ENCODE assay signal across 17 cellular contexts in the genomic region with DNA sequence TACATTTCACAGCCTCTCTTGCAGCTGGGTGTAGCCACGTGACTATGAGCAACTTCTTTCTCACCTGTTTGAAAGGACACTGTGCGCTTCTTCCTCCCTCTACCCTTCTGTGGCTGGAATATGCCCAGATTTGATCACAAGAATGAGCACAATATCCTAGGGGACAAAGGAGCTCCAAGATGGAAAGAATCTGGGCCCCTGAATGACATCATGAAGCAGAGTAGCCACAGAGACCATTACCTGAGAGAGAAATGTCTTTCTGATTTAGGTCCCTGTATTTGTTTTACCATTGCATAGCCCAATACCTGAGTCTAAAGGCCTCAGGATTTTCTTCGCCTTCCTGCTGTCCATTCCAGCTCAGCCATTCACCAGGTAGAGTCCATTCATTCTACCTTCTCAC. TPM values are rescaled to one million over a fixed set of nuclear protein-coding genes. Genes with fewer than 3 reads are reported as not detected.
A peak's percentile ranks its signal among the peaks of the same experiment; 100 is the strongest.
DNase-seq lines count a peak whose midpoint lies in the region; TF ChIP-seq lines count a peak whose summit lies in the region.
"Had no signal": no experiment of that assay in that cellular context is flagged by ENCODE, and none has a peak within 500 bp of the region (broad histone marks: within the 10 kb centered on the region; RNA-seq: fewer than 3 reads in every experiment).

No MANE protein-coding gene starts in this region.

- no peak overlapping the region for H3K27ac ChIP-seq in HEK293 (ENCODE audit: extremely low read depth, low read depth, low read length)
- H3K27ac ChIP-seq: BLaER1 treated with 17β-estradiol and CSF1 and Interleukin-3, amounts not matched to agents 10 nM and 100 nM; C4-2B had no signal

- H3K4me3 ChIP-seq in HEK293 (ENCODE audit: low read depth, low read length): no peak overlapping the region
- H3K4me3 ChIP-seq: BLaER1 treated with 17β-estradiol and CSF1 and Interleukin-3, amounts not matched to agents 10 nM and 100 nM had no signal

- H3K4me3 Mint-ChIP-seq in endothelial cell (ENCODE audit: unreplicated experiment): peak overlapping the region; percentile 5
- no peak overlapping the region for H3K4me3 Mint-ChIP-seq in progenitor cell of endocrine pancreas (ENCODE audit: low read depth)
- H3K4me3 Mint-ChIP-seq: B cell; CD4-positive, alpha-beta T cell; CD8-positive, alpha-beta T cell had no signal

- no peaks in the 10 kb centered on the region for H3K4me1 ChIP-seq in HEK293 (ENCODE audit: control insufficient read depth, insufficient read depth, low read length)
- H3K4me1 ChIP-seq: Caco-2 had no signal

- DNase-seq in endothelial cell (ENCODE audit: low spot score) (no peak), progenitor cell of endocrine pancreas (ENCODE audit: low spot score, unreplicated experiment) (no peak), LoVo (ENCODE audit: low spot score) (no peak), NCI-H187 treated with DMSO at 0.1 percent for 48 hours (lab: John Stamatoyannopoulos, UW) (no peak)
- DNase-seq: 8988T; AML-193; Caco-2; Calu3; CD4-positive, alpha-beta T cell; CD8-positive, alpha-beta T cell; DMS79 treated with DMSO at 0.1 percent for 48 hours; GF-D8 had no signal

- H3K9me3 ChIP-seq in HEK293 (ENCODE audit: control insufficient read depth, insufficient read depth, low read depth, low read length): no peaks in the 10 kb centered on the region
- H3K9me3 ChIP-seq: Caco-2 had no signal

- no peaks in the 10 kb centered on the region for H3K36me3 ChIP-seq in HEK293 (ENCODE audit: control insufficient read depth in 2 of 2, insufficient read depth in 1 of 2, low read length in 2 of 2)
- H3K36me3 ChIP-seq: BLaER1 treated with 17β-estradiol and CSF1 and Interleukin-3, amounts not matched to agents 10 nM and 100 nM had no signal

- TF ChIP-seq RAD21 in Ishikawa (IDR thresholded peaks at IDR 0.05; ENCODE audit: low read depth): no peak

- H3K36me3 Mint-ChIP-seq in endothelial cell (ENCODE audit: low read depth, unreplicated experiment): peaks cover 7% of the 10 kb centered on the region
- H3K36me3 Mint-ChIP-seq in progenitor cell of endocrine pancreas (ENCODE audit: insufficient read depth): peaks cover 3% of the 10 kb centered on the region
- H3K36me3 Mint-ChIP-seq: CD8-positive, alpha-beta T cell had no signal

- H3K27ac Mint-ChIP-seq in endothelial cell (ENCODE audit: unreplicated experiment) (no peak overlapping the region), progenitor cell of endocrine pancreas (no peak overlapping the region)
- H3K27ac Mint-ChIP-seq: B cell; CD4-positive, alpha-beta T cell; CD8-positive, alpha-beta T cell had no signal

- H3K4me1 Mint-ChIP-seq in endothelial cell (ENCODE audit: unreplicated experiment) (peaks cover 2% of the 10 kb centered on the region), progenitor cell of endocrine pancreas (ENCODE audit: low read depth) (peaks cover 3% of the 10 kb centered on the region)
- H3K4me1 Mint-ChIP-seq: B cell had no signal

- peaks cover 4% of the 10 kb centered on the region for H3K9me3 Mint-ChIP-seq in endothelial cell (ENCODE audit: unreplicated experiment)
- peaks cover 3% of the 10 kb centered on the region for H3K9me3 Mint-ChIP-seq in progenitor cell of endocrine pancreas (ENCODE audit: low read depth)
- H3K9me3 Mint-ChIP-seq: CD8-positive, alpha-beta T cell had no signal

- H3K27me3 Mint-ChIP-seq in endothelial cell (ENCODE audit: unreplicated experiment) (peaks cover 2% of the 10 kb centered on the region), progenitor cell of endocrine pancreas (peaks cover 67% of the 10 kb centered on the region)

- TF ChIP-seq EP300 in Ishikawa (IDR thresholded peaks at IDR 0.05; ENCODE audit: borderline replicate concordance): no peak

- POLR2A ChIA-PET in HEK293 (lab: Yijun Ruan, JAX): no interaction called here

- CTCF ChIA-PET in HEK293 (lab: Yijun Ruan, JAX): interaction anchor here (1.6 to 1.8 kb wide), 2 partner anchors 9 to 88 kb away, joined by 3 to 10 read pairs; no protein-coding TSS in a partner anchor

- TF ChIP-seq CTCF in HEK293 (tag by site-specific recombination; IDR thresholded peaks at IDR 0.05) (no peak), endothelial cell (IDR thresholded peaks at IDR 0.05; ENCODE audit: unreplicated experiment) (no peak), progenitor cell of endocrine pancreas (IDR thresholded peaks at IDR 0.05; ENCODE audit: unreplicated experiment) (no peak)

TF ChIP-seq in HEK293, 187 proteins besides CTCF, POLR2A, EP300 and RAD21:
- TF ChIP-seq ZNF426 (tag by site-specific recombination; IDR thresholded peaks at IDR 0.05): no peak
- no peak for TF ChIP-seq ZNF701 (tag by site-specific recombination; IDR thresholded peaks at IDR 0.05)
- no peak for TF ChIP-seq ZFP69B (tag by site-specific recombination; IDR thresholded peaks at IDR 0.05)
- TF ChIP-seq, protein P1, sequence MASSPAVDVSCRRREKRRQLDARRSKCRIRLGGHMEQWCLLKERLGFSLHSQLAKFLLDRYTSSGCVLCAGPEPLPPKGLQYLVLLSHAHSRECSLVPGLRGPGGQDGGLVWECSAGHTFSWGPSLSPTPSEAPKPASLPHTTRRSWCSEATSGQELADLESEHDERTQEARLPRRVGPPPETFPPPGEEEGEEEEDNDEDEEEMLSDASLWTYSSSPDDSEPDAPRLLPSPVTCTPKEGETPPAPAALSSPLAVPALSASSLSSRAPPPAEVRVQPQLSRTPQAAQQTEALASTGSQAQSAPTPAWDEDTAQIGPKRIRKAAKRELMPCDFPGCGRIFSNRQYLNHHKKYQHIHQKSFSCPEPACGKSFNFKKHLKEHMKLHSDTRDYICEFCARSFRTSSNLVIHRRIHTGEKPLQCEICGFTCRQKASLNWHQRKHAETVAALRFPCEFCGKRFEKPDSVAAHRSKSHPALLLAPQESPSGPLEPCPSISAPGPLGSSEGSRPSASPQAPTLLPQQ (tag by site-specific recombination; IDR thresholded peaks at IDR 0.05): no peak
- TF ChIP-seq ZBTB1 (tag by site-specific recombination; IDR thresholded peaks at IDR 0.05): no peak
- TF ChIP-seq TRIM28 (IDR thresholded peaks at IDR 0.05; ENCODE audit: borderline replicate concordance, low read length): peak; percentile 19; the same call in 1 of the 2 replicates
- TF ChIP-seq ZNF530 (tag by site-specific recombination; IDR thresholded peaks at IDR 0.05; ENCODE audit: low read depth): no peak
- TF ChIP-seq WT1 (tag by site-specific recombination; IDR thresholded peaks at IDR 0.05): no peak
- TF ChIP-seq, protein P2, sequence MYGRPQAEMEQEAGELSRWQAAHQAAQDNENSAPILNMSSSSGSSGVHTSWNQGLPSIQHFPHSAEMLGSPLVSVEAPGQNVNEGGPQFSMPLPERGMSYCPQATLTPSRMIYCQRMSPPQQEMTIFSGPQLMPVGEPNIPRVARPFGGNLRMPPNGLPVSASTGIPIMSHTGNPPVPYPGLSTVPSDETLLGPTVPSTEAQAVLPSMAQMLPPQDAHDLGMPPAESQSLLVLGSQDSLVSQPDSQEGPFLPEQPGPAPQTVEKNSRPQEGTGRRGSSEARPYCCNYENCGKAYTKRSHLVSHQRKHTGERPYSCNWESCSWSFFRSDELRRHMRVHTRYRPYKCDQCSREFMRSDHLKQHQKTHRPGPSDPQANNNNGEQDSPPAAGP (tag by site-specific recombination; IDR thresholded peaks at IDR 0.05): no peak
- peak; percentile 38 for TF ChIP-seq SETDB1 (IDR thresholded peaks at IDR 0.05; ENCODE audit: insufficient read length, low read length)
- TF ChIP-seq ZNF354C (tag by site-specific recombination; IDR thresholded peaks at IDR 0.05; ENCODE audit: borderline replicate concordance, low read depth): no peak
- no peak for TF ChIP-seq ZNF658 (tag by site-specific recombination; IDR thresholded peaks at IDR 0.05)
TF ChIP-seq in HEK293: peak in this region for 2.

TF ChIP-seq in Ishikawa, 13 proteins besides CTCF, POLR2A, EP300 and RAD21:
- TF ChIP-seq, protein P3, sequence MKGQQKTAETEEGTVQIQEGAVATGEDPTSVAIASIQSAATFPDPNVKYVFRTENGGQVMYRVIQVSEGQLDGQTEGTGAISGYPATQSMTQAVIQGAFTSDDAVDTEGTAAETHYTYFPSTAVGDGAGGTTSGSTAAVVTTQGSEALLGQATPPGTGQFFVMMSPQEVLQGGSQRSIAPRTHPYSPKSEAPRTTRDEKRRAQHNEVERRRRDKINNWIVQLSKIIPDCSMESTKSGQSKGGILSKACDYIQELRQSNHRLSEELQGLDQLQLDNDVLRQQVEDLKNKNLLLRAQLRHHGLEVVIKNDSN (IDR thresholded peaks at IDR 0.05): peak; percentile 30; the same call in 1 of the 2 replicates
- TF ChIP-seq EGR1 (IDR thresholded peaks at IDR 0.05) (no peak), FOXM1 (IDR thresholded peaks at IDR 0.05; ENCODE audit: borderline replicate concordance, low read depth) (no peak), TEAD4 (IDR thresholded peaks at IDR 0.05) (no peak)

RNA-seq across cellular contexts. Expression of a gene that starts 15.4 kb away (rescaled TPM):
- total RNA-seq in endothelial cell (ENCODE audit: unreplicated experiment) (8.9 TPM), progenitor cell of endocrine pancreas (31.7 and 33.7 TPM in 2 replicates)
- total RNA-seq: B cell; CD8-positive, alpha-beta T cell had no signal

RNA-seq across cellular contexts. Expression of a gene that starts 45.3 kb away (rescaled TPM):
- total RNA-seq in endothelial cell (ENCODE audit: unreplicated experiment) (19.4 TPM), progenitor cell of endocrine pancreas (6.5 and 9.7 TPM in 2 replicates)
- total RNA-seq: B cell; CD4-positive, alpha-beta T cell; CD8-positive, alpha-beta T cell had no signal
